20 cellular contexts compared by ENCODE assay signal in the genomic region with DNA sequence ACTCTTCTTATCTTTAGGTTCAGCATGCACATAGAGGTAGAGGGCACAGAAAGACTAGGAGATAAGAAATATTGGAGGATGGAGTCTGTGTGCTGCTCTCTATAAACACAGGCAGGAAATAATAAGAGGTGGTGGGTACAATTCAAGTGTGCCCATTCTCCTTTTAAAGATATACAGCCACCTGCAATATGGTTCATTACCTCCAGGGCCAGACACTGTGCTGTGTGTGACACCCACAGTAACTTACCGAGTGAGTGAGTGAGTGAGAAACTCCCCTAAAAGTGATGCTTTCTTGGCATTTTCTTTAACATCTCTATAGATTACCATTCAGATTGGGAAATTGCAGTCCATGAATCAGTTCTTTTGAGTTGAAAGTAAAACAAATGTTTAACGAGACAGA.
"Had no signal": no experiment of that assay in that cellular context is flagged by ENCODE, and none has a peak within 500 bp of the region (broad histone marks: within the 10 kb centered on the region; RNA-seq: fewer than 3 reads in every experiment).

No MANE protein-coding gene starts in this region.

- H3K4me3 Mint-ChIP-seq: IgD-negative memory B cell, T-cell had no signal

- H3K27ac Mint-ChIP-seq: IgD-negative memory B cell, T-cell had no signal

- ATAC-seq: K562, T-cell had no signal

- H3K4me1 Mint-ChIP-seq: IgD-negative memory B cell, T-cell had no signal

- H3K4me3 ChIP-seq: K562 had no signal

- H3K9ac ChIP-seq: KMS-11, SK-N-SH had no signal

- H3K27ac ChIP-seq: KMS-11 had no signal

- H3K4me2 ChIP-seq: KMS-11, SK-N-SH had no signal

- H3K36me3 Mint-ChIP-seq: IgD-negative memory B cell, T-cell had no signal

- DNase-seq: Kasumi-1, MM.1S, NCI-H1092 treated with DMSO at 0.1 percent for 48 hours, NCI-H1436, NCI-H2029, NCI-H2081 treated with DMSO at 0.1 percent for 48 hours, NCI-H2171, NCI-H226, NCI-H446, NCI-H510A, NCI-H524 treated with DMSO at 0.1 percent for 48 hours, NCI-H774, RPMI8226, SHP77, SK-N-SH, SW 1271, T-cell had no signal

- H3K9me2 ChIP-seq: SK-N-SH had no signal

- H3K9me3 ChIP-seq: SK-N-SH had no signal
